9 cellular contexts compared by ENCODE assay signal in the genomic region with DNA sequence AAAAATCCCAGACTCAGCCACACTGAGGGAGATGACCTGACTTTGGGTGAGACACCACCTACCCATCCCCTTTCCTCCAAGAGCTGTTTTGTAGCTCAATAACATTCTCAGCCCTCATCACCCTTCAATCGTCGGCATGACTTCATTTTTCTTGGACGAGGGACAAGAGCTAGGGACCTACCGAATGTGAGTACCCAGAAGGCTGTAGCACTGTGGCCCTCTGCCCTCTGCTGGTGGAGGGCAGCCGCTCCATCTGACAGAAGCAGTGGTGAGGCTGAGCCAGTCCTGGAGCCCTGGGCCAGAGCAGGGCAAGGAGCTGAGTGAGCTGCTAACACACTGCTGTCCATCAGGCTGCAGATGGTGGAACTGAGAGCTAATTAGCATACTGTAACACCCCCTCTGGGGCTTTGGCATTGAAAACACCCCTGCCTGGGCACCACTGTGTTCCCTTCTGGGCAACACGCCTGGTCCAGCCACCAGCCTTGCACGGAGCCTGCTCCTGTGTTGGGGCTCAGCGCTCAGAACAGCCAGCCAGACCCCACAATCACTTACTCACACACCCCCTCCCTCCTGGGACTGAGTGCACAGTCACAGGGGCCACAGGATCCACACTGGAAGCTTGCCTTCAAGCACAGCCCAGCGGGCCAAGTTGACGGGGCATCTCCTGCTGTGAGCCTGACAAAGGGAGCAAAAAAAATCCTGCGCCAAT. TPM values are rescaled to one million over a fixed set of nuclear protein-coding genes. Genes with fewer than 3 reads are reported as not detected.
A peak's percentile ranks its signal among the peaks of the same experiment; 100 is the strongest.
DNase-seq lines count a peak whose midpoint lies in the region; ATAC-seq and TF ChIP-seq lines count a peak whose summit lies in the region.
"Had no signal": no experiment of that assay in that cellular context is flagged by ENCODE, and none has a peak within 500 bp of the region (broad histone marks: within the 10 kb centered on the region; RNA-seq: fewer than 3 reads in every experiment).

No MANE protein-coding gene starts in this region.

- POLR2A ChIA-PET in CD8-positive, alpha-beta T cell (lab: Charles Lee) = interaction anchor here (1.5 kb wide), 1 partner anchor 8 kb away, joined by 3 read pairs; no protein-coding TSS in a partner anchor

- no peak overlapping the region for H3K4me3 Mint-ChIP-seq in CD8-positive, alpha-beta T cell
- no peak overlapping the region for H3K4me3 Mint-ChIP-seq in stimulated activated naive CD8-positive, alpha-beta T cell treated with anti-CD3 and anti-CD28 coated beads, Interleukin-15, amount 100 ng/mL, for 72 hours
- no peak overlapping the region for H3K4me3 Mint-ChIP-seq in mesothelial cell of epicardium
- H3K4me3 Mint-ChIP-seq: immature natural killer cell had no signal

- no peak for DNase-seq in CD8-positive, alpha-beta T cell
- DNase-seq in H7 (peak; percentile 70), WERI-Rb-1 (peak; percentile 55), head of caudate nucleus (peak in 22 of 42 donors; percentile 13 to 63 (median 34)), mesothelial cell of epicardium (ENCODE audit: low spot score in 2 of 2, unreplicated experiment in 2 of 2) (no peak), NCI-H2081 treated with DMSO at 0.1 percent for 48 hours (lab: John Stamatoyannopoulos, UW) (no peak)
- DNase-seq in stimulated activated naive CD8-positive, alpha-beta T cell treated with anti-CD3 and anti-CD28 coated beads, Interleukin-15, amount 100 ng/mL, for 72 hours = peak; percentile 24 to 30
- no peak for DNase-seq in activated effector memory CD4-positive, alpha-beta T cell treated with anti-CD3 and anti-CD28 coated beads, Interleukin-2, amount 50 U/mL, for 16 hours

- no peaks in the 10 kb centered on the region for H3K9me3 Mint-ChIP-seq in CD8-positive, alpha-beta T cell
- H3K9me3 Mint-ChIP-seq in stimulated activated naive CD8-positive, alpha-beta T cell treated with anti-CD3 and anti-CD28 coated beads, Interleukin-15, amount 100 ng/mL, for 72 hours = peaks cover 0 to 11% of the 10 kb centered on the region in 2 donors
- H3K9me3 Mint-ChIP-seq in mesothelial cell of epicardium = no peaks in the 10 kb centered on the region
- H3K9me3 Mint-ChIP-seq: immature natural killer cell had no signal

- H3K4me3 ChIP-seq in CD8-positive, alpha-beta T cell (ENCODE audit: low read depth, low read length) = no peak overlapping the region
- H3K4me3 ChIP-seq in H7 (ENCODE audit: insufficient read depth, low read depth, low read length) = no peak overlapping the region
- H3K4me3 ChIP-seq in WERI-Rb-1 (ENCODE audit: low read depth, low read length) = no peak overlapping the region

- H3K27me3 ChIP-seq in CD8-positive, alpha-beta T cell (ENCODE audit: insufficient read depth, low read length) = no peaks in the 10 kb centered on the region
- H3K27me3 ChIP-seq in H7 (ENCODE audit: control insufficient read depth, insufficient read depth, low read length) (no peaks in the 10 kb centered on the region), WERI-Rb-1 (ENCODE audit: insufficient read depth, low read depth, severe bottlenecking) (no peaks in the 10 kb centered on the region)

- ATAC-seq in CD8-positive, alpha-beta T cell = no peak
- peak; percentile 82 for ATAC-seq in stimulated activated naive CD8-positive, alpha-beta T cell treated with anti-CD3 and anti-CD28 coated beads, Interleukin-15, amount 100 ng/mL, for 72 hours

- peaks cover 19% of the 10 kb centered on the region for H3K27me3 Mint-ChIP-seq in CD8-positive, alpha-beta T cell (ENCODE audit: low read depth)
- peaks cover 51% of the 10 kb centered on the region for H3K27me3 Mint-ChIP-seq in stimulated activated naive CD8-positive, alpha-beta T cell treated with anti-CD3 and anti-CD28 coated beads, Interleukin-15, amount 100 ng/mL, for 72 hours
- peaks cover 10% of the 10 kb centered on the region for H3K27me3 Mint-ChIP-seq in mesothelial cell of epicardium (ENCODE audit: low read depth)

- no peaks in the 10 kb centered on the region for H3K36me3 ChIP-seq in CD8-positive, alpha-beta T cell (ENCODE audit: insufficient read depth, low read length)
- H3K36me3 ChIP-seq in H7 (replicated peaks; ENCODE audit: control insufficient read depth, insufficient read depth, low read length) (no peaks in the 10 kb centered on the region), WERI-Rb-1 (no peaks in the 10 kb centered on the region)

- no peaks in the 10 kb centered on the region for H3K9me3 ChIP-seq in CD8-positive, alpha-beta T cell (ENCODE audit: low read length)
- peaks cover 2% of the 10 kb centered on the region for H3K9me3 ChIP-seq in WERI-Rb-1 (ENCODE audit: severe bottlenecking)

- CTCF ChIA-PET in CD8-positive, alpha-beta T cell (lab: Charles Lee) = interaction anchor here (0.9 to 1.0 kb wide), 2 partner anchors 11 to 257 kb away, joined by 3 to 4 read pairs; no protein-coding TSS in a partner anchor

- peaks cover 7% of the 10 kb centered on the region for H3K4me1 Mint-ChIP-seq in CD8-positive, alpha-beta T cell (ENCODE audit: low read depth)
- H3K4me1 Mint-ChIP-seq in stimulated activated naive CD8-positive, alpha-beta T cell treated with anti-CD3 and anti-CD28 coated beads, Interleukin-15, amount 100 ng/mL, for 72 hours = peaks cover 13% of the 10 kb centered on the region
- H3K4me1 Mint-ChIP-seq in mesothelial cell of epicardium = peaks cover 10% of the 10 kb centered on the region

- H3K27ac ChIP-seq in CD8-positive, alpha-beta T cell (ENCODE audit: low read depth, low read length) = no peak overlapping the region
- no peak overlapping the region for H3K27ac ChIP-seq in WERI-Rb-1

- no peaks in the 10 kb centered on the region for H3K36me3 Mint-ChIP-seq in CD8-positive, alpha-beta T cell
- no peaks in the 10 kb centered on the region for H3K36me3 Mint-ChIP-seq in mesothelial cell of epicardium
- H3K36me3 Mint-ChIP-seq: immature natural killer cell had no signal

- H3K4me1 ChIP-seq in CD8-positive, alpha-beta T cell (ENCODE audit: insufficient read depth, low read length) = peaks cover 10% of the 10 kb centered on the region

- no peak overlapping the region for H3K27ac Mint-ChIP-seq in CD8-positive, alpha-beta T cell
- H3K27ac Mint-ChIP-seq in stimulated activated naive CD8-positive, alpha-beta T cell treated with anti-CD3 and anti-CD28 coated beads, Interleukin-15, amount 100 ng/mL, for 72 hours = no peak overlapping the region
- H3K27ac Mint-ChIP-seq in mesothelial cell of epicardium = no peak overlapping the region
- H3K27ac Mint-ChIP-seq: immature natural killer cell had no signal

- intact Hi-C loops in CD8-positive, alpha-beta T cell (cut with DNase I, micrococcal nuclease) = no loop called here
- intact Hi-C loops in head of caudate nucleus (cut with DNase I) = no loop called here

- peak; percentile 15 for TF ChIP-seq CTCF in CD8-positive, alpha-beta T cell (IDR thresholded peaks at IDR 0.05)
- TF ChIP-seq CTCF in WERI-Rb-1 (IDR thresholded peaks at IDR 0.05; ENCODE audit: low read depth, low read length) (peak; percentile 76), mesothelial cell of epicardium (IDR thresholded peaks at IDR 0.05; ENCODE audit: unreplicated experiment) (no peak)

RNA-seq across cellular contexts. Expression of a gene that starts 18.3 kb away (rescaled TPM):
- not detected for total RNA-seq in CD8-positive, alpha-beta T cell
- total RNA-seq in H7 (2014; rRNA removed; shearing (Covaris generic)) = 181 and 187 TPM in 2 replicates
- 0.59 to 1.2 TPM (median 0.89 TPM) in 3 replicates for total RNA-seq in mesothelial cell of epicardium

RNA-seq across cellular contexts. Expression of a gene that starts 51.0 kb away (rescaled TPM):
- total RNA-seq in CD8-positive, alpha-beta T cell = 1 to 10 TPM; 8.0 to 8.3 TPM
- 19.7 and 28.0 TPM in 2 replicates for total RNA-seq in H7 (2014; rRNA removed; shearing (Covaris generic))
- 17.3 to 18.6 TPM (median 17.5 TPM) in 3 replicates for total RNA-seq in mesothelial cell of epicardium

Comparison
In these comparisons a context has a peak if more than half of its experiments do, and no peak if none do; other contexts are left out.
1. DNase-seq: peak in H7 (single experiment), WERI-Rb-1 (single experiment), head of caudate nucleus (22 of 42) and stimulated activated naive CD8-positive, alpha-beta T cell treated with anti-CD3 and anti-CD28 coated beads, Interleukin-15, amount 100 ng/mL, for 72 hours (2 of 2); none in CD8-positive, alpha-beta T cell (0 of 7), activated effector memory CD4-positive, alpha-beta T cell treated with anti-CD3 and anti-CD28 coated beads, Interleukin-2, amount 50 U/mL, for 16 hours (single experiment), mesothelial cell of epicardium (0 of 2) and NCI-H2081 treated with DMSO at 0.1 percent for 48 hours (single experiment).
2. RNA of a gene that starts 18.3 kb away (total RNA-seq): 181 to 187 TPM in H7; 0.59 to 1.2 TPM in mesothelial cell of epicardium and not detected in CD8-positive, alpha-beta T cell; every median in the first group is over 10 times any median in the second.